In the genomic region with DNA sequence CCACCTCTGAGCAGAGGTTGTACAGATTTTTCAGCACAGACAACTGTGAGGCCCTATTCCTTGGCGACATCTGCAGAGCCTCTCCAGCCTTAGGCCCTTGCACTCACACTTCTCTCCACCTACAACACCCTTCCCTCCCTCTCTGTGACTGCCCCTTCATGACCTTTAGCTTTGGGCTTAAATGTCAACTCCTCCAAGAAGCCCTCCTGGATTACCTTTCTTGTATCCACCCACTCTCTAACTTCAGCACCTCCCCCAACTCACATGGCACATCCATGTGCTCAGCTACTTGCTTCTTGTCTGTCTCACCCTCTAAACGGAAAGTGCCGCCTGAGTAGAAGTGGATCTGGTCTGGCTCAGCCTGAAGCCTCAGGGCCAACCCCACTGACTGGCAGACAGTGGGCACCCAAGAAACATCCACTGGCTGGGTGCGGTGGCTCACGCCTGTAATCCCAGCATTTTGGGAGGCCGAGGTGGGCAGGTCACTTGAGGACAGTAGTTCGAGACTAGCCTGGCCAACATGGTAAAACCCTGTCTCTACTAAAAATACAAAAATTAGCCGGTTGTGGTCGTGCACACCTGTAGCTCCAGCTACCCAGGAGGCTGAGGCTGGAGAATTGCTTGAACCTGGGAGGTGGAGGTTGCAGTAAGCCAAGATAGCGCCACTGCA, we compare ENCODE assay signal across 25 cellular contexts. TPM values are rescaled to one million over a fixed set of nuclear protein-coding genes. Genes with fewer than 3 reads are reported as not detected.
DNase-seq lines count a peak whose midpoint lies in the region; ATAC-seq, FAIRE-seq and TF ChIP-seq lines count a peak whose summit lies in the region.
"Had no signal": no experiment of that assay in that cellular context is flagged by ENCODE, and none has a peak within 500 bp of the region (broad histone marks: within the 10 kb centered on the region; RNA-seq: fewer than 3 reads in every experiment).

No MANE protein-coding gene starts in this region.

- peaks cover 14% of the 10 kb centered on the region for H3K4me1 ChIP-seq in HepG2 (ENCODE audit: insufficient read depth, low read length)
- H3K4me1 ChIP-seq in right lobe of liver: no peaks in the 10 kb centered on the region
- no peaks in the 10 kb centered on the region; a peak in 1 of 5 replicates for H3K4me1 ChIP-seq in K562 (replicated peaks in 1 of 2; ENCODE audit: control insufficient read depth in 2 of 2, insufficient read depth in 2 of 2, low read length in 2 of 2)
- H3K4me1 ChIP-seq in mesenchymal stem cell (ENCODE audit: control insufficient read depth, insufficient read depth, low read depth, low read length): no peaks in the 10 kb centered on the region
- no peaks in the 10 kb centered on the region for H3K4me1 ChIP-seq in gastrocnemius medialis
- H3K4me1 ChIP-seq: BE2C, HAP-1 had no signal

- no peak overlapping the region for H4K8ac ChIP-seq in mesenchymal stem cell (ENCODE audit: low read length)

- H3K4me2 ChIP-seq in HepG2 (ENCODE audit: low read depth, low read length): no peak overlapping the region
- no peak overlapping the region for H3K4me2 ChIP-seq in K562 (ENCODE audit: insufficient read depth, low read length)
- H3K4me2 ChIP-seq in mesenchymal stem cell (ENCODE audit: low read length, poor library complexity, severe bottlenecking): no peak overlapping the region
- H3K4me2 ChIP-seq: BLaER1 treated with 17β-estradiol and CSF1 and Interleukin-3, amounts not matched to agents 10 nM and 100 nM had no signal

- H3K23ac ChIP-seq in mesenchymal stem cell (ENCODE audit: low read length in 2 of 2): no peak overlapping the region

- H2BK12ac ChIP-seq in mesenchymal stem cell (ENCODE audit: low read length in 2 of 2): no peak overlapping the region

- H3K14ac ChIP-seq in mesenchymal stem cell (ENCODE audit: low read length in 2 of 2): no peak overlapping the region

- no peaks in the 10 kb centered on the region for H3K9me1 ChIP-seq in K562 (ENCODE audit: control insufficient read depth, insufficient read depth, low read length)

- no peak overlapping the region for H2AK5ac ChIP-seq in mesenchymal stem cell (ENCODE audit: low read length, severe bottlenecking)

- no peak overlapping the region for H2BK5ac ChIP-seq in mesenchymal stem cell (ENCODE audit: low read depth, low read length, poor library complexity, severe bottlenecking)

- H2BK15ac ChIP-seq in mesenchymal stem cell (ENCODE audit: low read depth, poor library complexity, severe bottlenecking): peak overlapping the region; percentile 77

- H2AFZ ChIP-seq in HepG2 (ENCODE audit: low read length) (no peak overlapping the region), K562 (ENCODE audit: low read depth, low read length) (no peak overlapping the region), mesenchymal stem cell (ENCODE audit: low read depth, low read length) (no peak overlapping the region)
- H2AFZ ChIP-seq: GM23248 had no signal

- H3K27ac ChIP-seq in HepG2 (ENCODE audit: extremely low read length, insufficient read depth, low read length): no peak overlapping the region
- no peak overlapping the region for H3K27ac ChIP-seq in right lobe of liver
- no peak overlapping the region for H3K27ac ChIP-seq in K562 (ENCODE audit: extremely low read depth, low read depth, low read length)
- H3K27ac ChIP-seq in mesenchymal stem cell (ENCODE audit: low read length, poor library complexity, severe bottlenecking): no peak overlapping the region
- H3K27ac ChIP-seq in gastrocnemius medialis: no peak overlapping the region
- H3K27ac ChIP-seq: 22Rv1; BLaER1 treated with 17β-estradiol and CSF1 and Interleukin-3, amounts not matched to agents 10 nM and 100 nM; GM23248 had no signal

- no peaks in the 10 kb centered on the region for H3K79me2 ChIP-seq in HepG2 (ENCODE audit: insufficient read depth, low read length)
- H3K79me2 ChIP-seq in K562 (ENCODE audit: control insufficient read depth, insufficient read depth, low read length): no peaks in the 10 kb centered on the region

- ATAC-seq in HepG2 (no peak), right lobe of liver (no peak), K562 (no peak), gastrocnemius medialis (no peak)
- ATAC-seq: GM12878 had no signal

- no peak overlapping the region for H2BK120ac ChIP-seq in mesenchymal stem cell (ENCODE audit: low read depth, low read length)

- no peak overlapping the region for H3K4ac ChIP-seq in mesenchymal stem cell (ENCODE audit: low read depth in 1 of 2, low read length in 2 of 2)

- H3K9me3 ChIP-seq in HepG2 (ENCODE audit: low read length): no peaks in the 10 kb centered on the region
- no peaks in the 10 kb centered on the region for H3K9me3 ChIP-seq in right lobe of liver
- no peaks in the 10 kb centered on the region for H3K9me3 ChIP-seq in K562 (replicated peaks; ENCODE audit: control insufficient read depth, insufficient read depth, low read depth, low read length)
- peaks cover 8% of the 10 kb centered on the region for H3K9me3 ChIP-seq in mesenchymal stem cell (ENCODE audit: control insufficient read depth, low read length)
- H3K9me3 ChIP-seq in gastrocnemius medialis: no peaks in the 10 kb centered on the region
- H3K9me3 ChIP-seq: BE2C; BLaER1 treated with 17β-estradiol and CSF1 and Interleukin-3, amounts not matched to agents 10 nM and 100 nM had no signal

- intact Hi-C loops in HepG2 (cut with micrococcal nuclease; ENCODE audit: unreplicated experiment): no loop called here
- intact Hi-C loops in right lobe of liver (cut with DNase I): no loop called here
- intact Hi-C loops in K562 (cut with micrococcal nuclease): no loop called here
- intact Hi-C loops in gastrocnemius medialis (cut with DNase I; ENCODE audit: low total_unique reads): no loop called here

- 59% methylated on average over 10 of the region's 10 CpGs for WGBS in HepG2 (ENCODE audit: low lambda C conversion rate)
- 96% methylated on average over 8 of the region's 10 CpGs for WGBS in right lobe of liver (ENCODE audit: insufficient coverage, low coverage, low lambda C conversion rate, missing lambda C conversion rate)
- WGBS in K562 (ENCODE audit: insufficient coverage, low coverage, missing lambda C conversion rate): 7% methylated on average over 9 of the region's 10 CpGs
- 94% methylated on average over 10 of the region's 10 CpGs for WGBS in mesenchymal stem cell

- POLR2A ChIA-PET in HepG2 (lab: Yijun Ruan, JAX) (no interaction called here), K562 (lab: Yijun Ruan, JAX) (interaction anchor here (0.7 to 1.0 kb wide), 2 partner anchors 119 to 1929 kb away, joined by 3 read pairs; no protein-coding TSS in a partner anchor)

- in situ Hi-C loops in HepG2 (cut with HindIII; ENCODE audit: extremely low pct_ligation_motif_present, low pct_unique_long_range_greater_than_20kb): no loop called here
- in situ Hi-C loops in K562 (cut with MboI): no loop called here
- in situ Hi-C loops in gastrocnemius medialis (cut with MboI; ENCODE audit: low sequenced_read_pairs in 4 of 4): no loop called here

- H3K9ac ChIP-seq in HepG2 (ENCODE audit: insufficient read depth, low read depth, low read length): no peak overlapping the region
- no peak overlapping the region for H3K9ac ChIP-seq in K562 (ENCODE audit: insufficient read depth in 1 of 2, low read depth in 2 of 2, low read length in 2 of 2)
- no peak overlapping the region for H3K9ac ChIP-seq in mesenchymal stem cell (ENCODE audit: low read length)
- H3K9ac ChIP-seq: BLaER1 treated with 17β-estradiol and CSF1 and Interleukin-3, amounts not matched to agents 10 nM and 100 nM; GM23248 had no signal

- no peaks in the 10 kb centered on the region for H3K79me1 ChIP-seq in mesenchymal stem cell (replicated peaks; ENCODE audit: low read length, poor library complexity, severe bottlenecking)

- no peak for TF ChIP-seq POLR2A in HepG2 (IDR thresholded peaks at IDR 0.05; ENCODE audit: insufficient read depth in 1 of 2, low read depth in 2 of 2, low read length in 2 of 2)
- TF ChIP-seq POLR2A in right lobe of liver (IDR thresholded peaks at IDR 0.05): no peak
- TF ChIP-seq POLR2A in K562 (conservative IDR thresholded peaks at IDR 0.05): no peak
- TF ChIP-seq POLR2A in gastrocnemius medialis (IDR thresholded peaks at IDR 0.05): no peak

- BruUV-seq in HepG2 (replicated peaks; lab: Mats Ljungman, UMichigan): no TSS peak
- no TSS peak for BruUV-seq in K562 (replicated peaks; lab: Mats Ljungman, UMichigan)

- H3K4me3 ChIP-seq in HepG2 (replicated peaks in 1 of 3; ENCODE audit: insufficient read depth in 1 of 3, low read depth in 2 of 3, low read length in 3 of 3): no peak overlapping the region
- H3K4me3 ChIP-seq in right lobe of liver: no peak overlapping the region
- no peak overlapping the region for H3K4me3 ChIP-seq in K562
- H3K4me3 ChIP-seq in mesenchymal stem cell (ENCODE audit: insufficient read depth in 1 of 2, low read depth in 1 of 2, low read length in 2 of 2): no peak overlapping the region
- H3K4me3 ChIP-seq in gastrocnemius medialis: no peak overlapping the region
- H3K4me3 ChIP-seq: BLaER1 treated with 17β-estradiol and CSF1 and Interleukin-3, amounts not matched to agents 10 nM and 100 nM; GM12878; GM23248; HAP-1 had no signal

- DNase-seq in HepG2 (ENCODE audit: low spot score) (no peak), right lobe of liver (no peak), K562 (ENCODE audit: extremely low read depth in 1 of 4, low spot score in 3 of 4) (no peak), mesenchymal stem cell (no peak), gastrocnemius medialis (no peak), midbrain (lab: John Stamatoyannopoulos, UW) (no peak), HK-2 (ENCODE audit: unreplicated experiment) (no peak)
- DNase-seq: ACHN; AML-193; BE2C; CD4-positive, alpha-beta T cell; CD8-positive, alpha-beta memory T cell; DMS 273 treated with DMSO at 0.1 percent for 48 hours; DMS79; EL; GDM1; GM23248 had no signal

- TF ChIP-seq RAD21 in HepG2 (CRISPR knock-in tag; IDR thresholded peaks at IDR 0.05) (no peak), K562 (CRISPR knock-in tag; conservative IDR thresholded peaks at IDR 0.05 in 1 of 2, IDR thresholded peaks at IDR 0.05 in 1 of 2) (no peak)

- H3K27me3 ChIP-seq in HepG2 (ENCODE audit: control insufficient read depth in 1 of 2, insufficient read depth in 2 of 2, low read length in 2 of 2) (no peaks in the 10 kb centered on the region), right lobe of liver (no peaks in the 10 kb centered on the region), K562 (ENCODE audit: control insufficient read depth in 2 of 2, insufficient read depth in 2 of 2, low read length in 2 of 2) (peaks cover 0 to 10% of the 10 kb centered on the region in 2 experiments; a peak in 2 of 5 replicates), mesenchymal stem cell (ENCODE audit: control insufficient read depth in 1 of 2, insufficient read depth in 1 of 2, low read length in 2 of 2) (peaks cover 0 to 5% of the 10 kb centered on the region in 2 experiments), gastrocnemius medialis (no peaks in the 10 kb centered on the region)
- H3K27me3 ChIP-seq: BE2C; BLaER1 treated with 17β-estradiol and CSF1 and Interleukin-3, amounts not matched to agents 10 nM and 100 nM had no signal

- TF ChIP-seq EP300 in HepG2 (IDR thresholded peaks at IDR 0.05; ENCODE audit: low read depth in 2 of 2, low read length in 2 of 2): no peak
- no peak for TF ChIP-seq EP300 in HepG2 (CRISPR knock-in tag; IDR thresholded peaks at IDR 0.05; ENCODE audit: borderline replicate concordance)
- TF ChIP-seq EP300 in K562 (IDR thresholded peaks at IDR 0.05; ENCODE audit: low read length): no peak

- no peak for FAIRE-seq in HepG2 (lab: Jason Lieb, UNC)
- FAIRE-seq in K562 (lab: Jason Lieb, UNC): no peak
- FAIRE-seq: A204.1, D721Med, GM12878, GM18507, H54 had no signal

- no peak overlapping the region for H4K91ac ChIP-seq in mesenchymal stem cell (ENCODE audit: low read length)

- H4K20me1 ChIP-seq in HepG2 (ENCODE audit: insufficient read depth, low read length) (no peaks in the 10 kb centered on the region), K562 (replicated peaks; ENCODE audit: control insufficient read depth, insufficient read depth, low read length) (no peaks in the 10 kb centered on the region)
- H4K20me1 ChIP-seq: BLaER1 treated with 17β-estradiol and CSF1 and Interleukin-3, amounts not matched to agents 10 nM and 100 nM had no signal

- CTCF ChIA-PET in HepG2 (lab: Yijun Ruan, JAX; ENCODE audit: low intra/inter-chr PET ratio, low total read pairs) (interaction anchor here (1.6 kb wide), 1 partner anchor 34 kb away, joined by 10 read pairs; no protein-coding TSS in a partner anchor), K562 (lab: Yijun Ruan, JAX; ENCODE audit: low intra/inter-chr PET ratio) (no interaction called here)

- H3K36me3 ChIP-seq in HepG2 (replicated peaks in 1 of 2; ENCODE audit: control insufficient read depth in 1 of 2, insufficient read depth in 2 of 2, low read length in 2 of 2) (no peaks in the 10 kb centered on the region), right lobe of liver (peaks cover 0 to 14% (median 0%) of the 10 kb centered on the region in 4 donors), K562 (ENCODE audit: control insufficient read depth, insufficient read depth, low read length) (no peaks in the 10 kb centered on the region), mesenchymal stem cell (ENCODE audit: control insufficient read depth in 1 of 2, insufficient read depth in 2 of 2, low read depth in 1 of 2, low read length in 2 of 2) (peaks cover 7 to 9% of the 10 kb centered on the region in 2 experiments), gastrocnemius medialis (no peaks in the 10 kb centered on the region)
- H3K36me3 ChIP-seq: BE2C; BLaER1 treated with 17β-estradiol and CSF1 and Interleukin-3, amounts not matched to agents 10 nM and 100 nM had no signal

- no peak overlapping the region for H3K18ac ChIP-seq in mesenchymal stem cell (ENCODE audit: low read depth in 1 of 2, low read length in 2 of 2)

- TF ChIP-seq CTCF in HepG2 (CRISPR knock-in tag; IDR thresholded peaks at IDR 0.05) (no peak), right lobe of liver (IDR thresholded peaks at IDR 0.05) (no peak), K562 (IDR thresholded peaks at IDR 0.05 in 2 of 3, conservative IDR thresholded peaks at IDR 0.05 in 1 of 3; ENCODE audit: insufficient read depth in 2 of 3, low read depth in 1 of 3, low read length in 3 of 3) (no peak), gastrocnemius medialis (IDR thresholded peaks at IDR 0.05 in 4 of 5, conservative IDR thresholded peaks at IDR 0.05 in 1 of 5) (no peak)

RNA-seq across cellular contexts. Expression of a gene that starts 22.1 kb away (rescaled TPM):
- 0.35 and 0.66 TPM in 2 replicates for total RNA-seq in HepG2 (2016; rRNA removed; fragmentation: Illumina TruSeq; extraction: Trizol)
- total RNA-seq in HepG2 (2016; cell fraction: cytosol; rRNA removed; fragmentation: Illumina TruSeq; extraction: Trizol; ENCODE audit: low read depth): 0.20 and 0.35 TPM in 2 replicates
- total RNA-seq in HepG2 (2016; cell fraction: insoluble cytoplasmic fraction; rRNA removed; fragmentation: Illumina TruSeq; extraction: Trizol): 0.45 and 0.93 TPM in 2 replicates
- total RNA-seq in HepG2 (2016; cell fraction: membrane; rRNA removed; fragmentation: Illumina TruSeq; extraction: Trizol): 0.83 and 1.0 TPM in 2 replicates
- 0.75 and 1.1 TPM in 2 replicates for total RNA-seq in HepG2 (2016; cell fraction: nucleus; rRNA removed; fragmentation: Illumina TruSeq; extraction: Trizol)
- 4.7 and 5.6 TPM in 2 replicates for polyA plus RNA-seq in HepG2 (2011; rRNA removed)
- 3.1 and 4.5 TPM in 2 replicates for polyA plus RNA-seq in HepG2 (2011; cell fraction: cytosol; rRNA removed)
- polyA plus RNA-seq in HepG2 (2011; cell fraction: nucleus; rRNA removed): 7.9 and 11.8 TPM in 2 replicates
- 0.68 and 1.3 TPM in 2 replicates for polyA plus RNA-seq in HepG2 (2012)
- 0.67 and 0.84 TPM in 2 replicates for polyA plus RNA-seq in HepG2 (2016; cell fraction: cytosol; fragmentation: Illumina TruSeq; extraction: Trizol; ENCODE audit: low read depth)
- 0.52 and 0.71 TPM in 2 replicates for polyA plus RNA-seq in HepG2 (2016; cell fraction: insoluble cytoplasmic fraction; fragmentation: Illumina TruSeq; extraction: Trizol; ENCODE audit: low read depth)
- polyA plus RNA-seq in HepG2 (2016; cell fraction: membrane; fragmentation: Illumina TruSeq; extraction: Trizol; ENCODE audit: low read depth): 1.1 and 1.2 TPM in 2 replicates
- 2.0 and 2.5 TPM in 2 replicates for polyA plus RNA-seq in HepG2 (2016; cell fraction: nucleus; fragmentation: Illumina TruSeq; extraction: Trizol; ENCODE audit: insufficient read depth, low read depth)
- 13.9 TPM in 1 of 2 replicates, not detected in the other for polyA minus RNA-seq in HepG2 (2011; rRNA and poly(A)+ RNA removed; ENCODE audit: low replicate concordance)
- 3.2 and 3.3 TPM in 2 replicates for polyA minus RNA-seq in HepG2 (2011; cell fraction: cytosol; rRNA and poly(A)+ RNA removed)
- polyA minus RNA-seq in HepG2 (2011; cell fraction: nucleus; rRNA and poly(A)+ RNA removed): 4.0 and 4.6 TPM in 2 replicates
- total RNA-seq in right lobe of liver: 10 to 100 TPM in 1 of 6 experiments, 1 to 10 TPM in 5; 5.3 to 10.3 (median 6.7) TPM
- 1.1 TPM in 1 of 2 replicates, not detected in the other for total RNA-seq in K562 (2011; cell fraction: chromatin; rRNA removed; ENCODE audit: low replicate concordance)
- 0.39 and 0.50 TPM in 2 replicates for total RNA-seq in K562 (2011; cell fraction: nucleolus; rRNA removed)
- total RNA-seq in K562 (2011; cell fraction: nucleoplasm; rRNA removed): not detected in 2 replicates
- total RNA-seq in K562 (2014; rRNA removed): not detected in 2 replicates
- total RNA-seq in K562 (2014; rRNA removed; fragmentation: Illumina TruSeq; extraction: Trizol): not detected in 2 replicates
- total RNA-seq in K562 (2015; rRNA removed; fragmentation: Illumina TruSeq; extraction: Trizol): not detected in 2 replicates
- total RNA-seq in K562 (2021): not detected in 2 replicates
- polyA plus RNA-seq in K562 (2011; rRNA removed): 0.13 and 0.47 TPM in 2 replicates
- polyA plus RNA-seq in K562 (2011; cell fraction: cytosol; rRNA removed): 0.33 and 0.47 TPM in 2 replicates
- 0.34 and 0.72 TPM in 2 replicates for polyA plus RNA-seq in K562 (2011; cell fraction: nucleus; rRNA removed)
- polyA plus RNA-seq in K562 (2012): 0.03 TPM in 1 of 2 replicates, not detected in the other
- polyA plus RNA-seq in K562 (2014; fragmentation: Illumina TruSeq; extraction: Trizol): not detected in 2 replicates
- polyA plus RNA-seq in K562 (2014; fragmentation: Nextera tagmentation; extraction: Ambion mirVana): not detected
- 0.03 TPM in 1 of 2 replicates, not detected in the other for polyA plus RNA-seq in K562 (2014; rRNA removed)
- 0.39 TPM in 1 of 2 replicates, not detected in the other for polyA minus RNA-seq in K562 (2011; rRNA and poly(A)+ RNA removed)
- not detected in 2 replicates for polyA minus RNA-seq in K562 (2011; cell fraction: cytosol; rRNA and poly(A)+ RNA removed)
- polyA minus RNA-seq in K562 (2011; cell fraction: nucleus; rRNA and poly(A)+ RNA removed): 0.40 and 1.7 TPM in 2 replicates
- 2.7 TPM for polyA plus RNA-seq in mesenchymal stem cell (2013, experiment 1 of 2)
- 2.7 TPM for polyA plus RNA-seq in mesenchymal stem cell (2013, experiment 2 of 2)
- total RNA-seq in gastrocnemius medialis: not detected
- total RNA-seq: CD4-positive, alpha-beta T cell; CD8-positive, alpha-beta memory T cell; GM12878 had no signal
- polyA plus RNA-seq: CD8-positive, alpha-beta memory T cell; GM12878 had no signal
